ENCODE assay signal across 8 cellular contexts in genomic region chr20:60041436-60042165, GRCh38.
A peak's percentile ranks its signal among the peaks of the same experiment; 100 is the strongest.
DNase-seq lines count a peak whose midpoint lies in the region; FAIRE-seq and TF ChIP-seq lines count a peak whose summit lies in the region.
"Not testable (repeated sequence)": the region's sequence is repeated elsewhere in the genome, so short reads cannot be mapped to it uniquely, and the experiment has no call there.

No MANE protein-coding gene starts in this region.

- H3K9me3 ChIP-seq in BLaER1 treated with 17β-estradiol and CSF1 and Interleukin-3, amounts not matched to agents 10 nM and 100 nM (replicated peaks in 1 of 11) = not testable (repeated sequence)

- H3K27me3 ChIP-seq in BLaER1 treated with 17β-estradiol and CSF1 and Interleukin-3, amounts not matched to agents 10 nM and 100 nM = not testable (repeated sequence)

- H3K4me3 ChIP-seq in BLaER1 treated with 17β-estradiol and CSF1 and Interleukin-3, amounts not matched to agents 10 nM and 100 nM; epithelial cell of proximal tubule (ENCODE audit: low read depth, low read length); skeletal muscle cell (ENCODE audit: low read depth, low read length): not testable (repeated sequence)

- peak overlapping the region in 8 of 11 experiments; percentile 15 to 53 (median 33); a peak in 13 of 22 replicates for H3K4me2 ChIP-seq in BLaER1 treated with 17β-estradiol and CSF1 and Interleukin-3, amounts not matched to agents 10 nM and 100 nM

- H3K9ac ChIP-seq in BLaER1 treated with 17β-estradiol and CSF1 and Interleukin-3, amounts not matched to agents 10 nM and 100 nM = not testable (repeated sequence)

- H3K4me1 ChIP-seq in BLaER1 treated with 17β-estradiol and CSF1 and Interleukin-3, amounts not matched to agents 10 nM and 100 nM = peaks cover 41 to 61% (median 50%) of the 10 kb centered on the region in 10 experiments

- peak; percentile 78 for FAIRE-seq in RCC 7860 (lab: Jason Lieb, UNC)

- H3K36me3 ChIP-seq in BLaER1 treated with 17β-estradiol and CSF1 and Interleukin-3, amounts not matched to agents 10 nM and 100 nM = not testable (repeated sequence)

- not testable (repeated sequence) for H4K20me1 ChIP-seq in BLaER1 treated with 17β-estradiol and CSF1 and Interleukin-3, amounts not matched to agents 10 nM and 100 nM

- not testable (repeated sequence) for TF ChIP-seq CTCF in epithelial cell of proximal tubule (conservative IDR thresholded peaks at IDR 0.05; ENCODE audit: low read depth, low read length)

- H3K27ac ChIP-seq in BLaER1 treated with 17β-estradiol and CSF1 and Interleukin-3, amounts not matched to agents 10 nM and 100 nM = peak overlapping the region in 1 of 11 experiments; percentile 13; a peak in 1 of 22 replicates

- DNase-seq in HCEC 1CT (peak; percentile 50), M059J (ENCODE audit: low read depth) (peak; percentile 89), RCC 7860 (ENCODE audit: low spot score) (peak; percentile 84), amniotic epithelial cell (ENCODE audit: low read depth) (peak; percentile 73), epithelial cell of proximal tubule (ENCODE audit: low read depth) (peak; percentile 78), islet precursor cell (peak; percentile 92), skeletal muscle cell (ENCODE audit: low read depth) (peak; percentile 67)
